18 cellular contexts compared by ENCODE assay signal in genomic region chr6:75117701-75118100, GRCh38.
"Had no signal": no experiment of that assay in that cellular context is flagged by ENCODE, and none has a peak within 500 bp of the region (broad histone marks: within the 10 kb centered on the region; RNA-seq: fewer than 3 reads in every experiment).

No MANE protein-coding gene starts in this region.

- FAIRE-seq: keratinocyte, TTC549 had no signal

- H3K9ac ChIP-seq: neural progenitor cell, parathyroid adenoma had no signal

- ATAC-seq: effector memory CD8-positive, alpha-beta T cell; WTC11 had no signal

- H2AFZ ChIP-seq: hepatocyte, neural progenitor cell, parathyroid adenoma had no signal

- H3K27me3 ChIP-seq: hepatocyte, neural progenitor cell, transverse colon had no signal

- H3K4me3 ChIP-seq: hepatocyte, left ventricle myocardium inferior, neural progenitor cell, transverse colon had no signal

- H3K36me3 ChIP-seq: left ventricle myocardium inferior, neural progenitor cell, transverse colon had no signal

- H3K4me2 ChIP-seq: hepatocyte, neural progenitor cell had no signal

- H3K4me1 ChIP-seq: left ventricle myocardium inferior, parathyroid adenoma had no signal

- H3K27ac ChIP-seq: hepatocyte, left ventricle myocardium inferior, neural progenitor cell, parathyroid adenoma, transverse colon had no signal

- H3K9me3 ChIP-seq: left ventricle myocardium inferior, transverse colon had no signal

- DNase-seq: activated CD4-positive, alpha-beta T cell treated with anti-CD3 and anti-CD28 coated beads for 48 hours; activated naive CD4-positive, alpha-beta T cell; activated naive CD8-positive, alpha-beta T cell treated with anti-CD3 and anti-CD28 coated beads, Interleukin-2, amount 10 ng/mL, durations not matched to agents 7 days and 5 days; dermis blood vessel endothelial cell; effector memory CD8-positive, alpha-beta T cell; left ventricle myocardium inferior; naive B cell; retina; stimulated activated CD4-positive, alpha-beta T cell treated with anti-CD3 and anti-CD28 coated beads, Interleukin-4, amount 100 ng/mL, for 24 hours; stimulated activated naive CD4-positive, alpha-beta T cell; SW 1271; transverse colon had no signal

- H3K79me2 ChIP-seq: hepatocyte, parathyroid adenoma had no signal
